Comparison of ENCODE assay signal across 22 cellular contexts in the genomic region with DNA sequence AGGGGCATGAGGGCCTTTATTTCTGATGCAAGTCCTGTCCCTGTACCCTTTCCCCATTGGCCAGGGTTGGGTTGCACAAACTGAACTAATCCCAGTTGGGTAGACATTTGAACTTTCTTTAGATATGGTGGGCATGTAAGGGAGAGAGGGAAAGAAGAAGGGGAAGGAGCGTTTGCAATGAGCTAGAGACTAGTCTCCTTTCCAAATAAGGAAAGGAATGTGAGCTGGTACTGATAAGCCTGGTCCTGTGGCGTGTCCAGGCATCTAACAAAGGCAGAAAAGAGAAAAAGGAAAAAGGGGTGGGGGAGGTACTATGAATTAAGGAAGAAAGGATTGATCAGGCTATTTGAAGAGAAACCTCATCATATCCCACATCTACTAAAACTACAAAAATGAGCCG. TPM values are rescaled to one million over a fixed set of nuclear protein-coding genes. Genes with fewer than 3 reads are reported as not detected.
A peak's percentile ranks its signal among the peaks of the same experiment; 100 is the strongest.
DNase-seq lines count a peak whose midpoint lies in the region; ATAC-seq, FAIRE-seq and TF ChIP-seq lines count a peak whose summit lies in the region.
"Had no signal": no experiment of that assay in that cellular context is flagged by ENCODE, and none has a peak within 500 bp of the region (broad histone marks: within the 10 kb centered on the region; RNA-seq: fewer than 3 reads in every experiment).

No MANE protein-coding gene starts in this region.

- no peak for TF ChIP-seq POLR2A in K562 (conservative IDR thresholded peaks at IDR 0.05)

- no peak overlapping the region for H3K4me3 ChIP-seq in HEK293 (ENCODE audit: low read depth, low read length)
- H3K4me3 ChIP-seq in K562 = no peak overlapping the region
- H3K4me3 ChIP-seq in hepatocyte = no peak overlapping the region
- no peak overlapping the region for H3K4me3 ChIP-seq in CD4-positive, alpha-beta memory T cell (ENCODE audit: low read length in 2 of 2)
- H3K4me3 ChIP-seq: GM12878 had no signal

- ATAC-seq in K562 = peak; percentile 42; the same call in 2 of the 3 replicates
- ATAC-seq in stimulated activated naive CD8-positive, alpha-beta T cell treated with anti-CD3 and anti-CD28 coated beads, Interleukin-15, amount 100 ng/mL, for 72 hours = no peak
- ATAC-seq: GM12878, PC-3 had no signal

- FAIRE-seq in K562 (lab: Jason Lieb, UNC) = peak; percentile 70
- FAIRE-seq: A204.1, GM12878 had no signal

- no peak overlapping the region for H3K4me3 Mint-ChIP-seq in CD14-positive monocyte
- H3K4me3 Mint-ChIP-seq in stimulated activated naive CD8-positive, alpha-beta T cell treated with anti-CD3 and anti-CD28 coated beads, Interleukin-15, amount 100 ng/mL, for 72 hours = no peak overlapping the region
- no peak overlapping the region for H3K4me3 Mint-ChIP-seq in CD4-positive, alpha-beta memory T cell
- H3K4me3 Mint-ChIP-seq: B cell, HFFc6 had no signal

- peaks cover 10 to 26% (median 18%) of the 10 kb centered on the region in 7 donors for H3K9me3 Mint-ChIP-seq in CD14-positive monocyte
- peaks cover 10 to 13% of the 10 kb centered on the region in 2 donors for H3K9me3 Mint-ChIP-seq in stimulated activated naive CD8-positive, alpha-beta T cell treated with anti-CD3 and anti-CD28 coated beads, Interleukin-15, amount 100 ng/mL, for 72 hours
- peaks cover 0 to 27% (median 13%) of the 10 kb centered on the region in 8 donors for H3K9me3 Mint-ChIP-seq in CD4-positive, alpha-beta memory T cell

- H3K9me2 ChIP-seq in hepatocyte (replicated peaks; ENCODE audit: insufficient read depth) = no peaks in the 10 kb centered on the region

- H3K4me1 ChIP-seq in HEK293 (ENCODE audit: control insufficient read depth, insufficient read depth, low read length) (no peaks in the 10 kb centered on the region), K562 (replicated peaks in 1 of 2; ENCODE audit: control insufficient read depth in 2 of 2, insufficient read depth in 2 of 2, low read length in 2 of 2) (peaks cover 4 to 12% of the 10 kb centered on the region in 2 experiments; a peak in 4 of 5 replicates), hepatocyte (ENCODE audit: insufficient read depth) (no peaks in the 10 kb centered on the region)
- H3K4me1 ChIP-seq in CD4-positive, alpha-beta memory T cell (ENCODE audit: insufficient read depth, low read length) = peaks cover 1% of the 10 kb centered on the region

- WGBS in K562 (ENCODE audit: insufficient coverage, low coverage, missing lambda C conversion rate) = 25% methylated on average over 3 of the region's 3 CpGs
- whole genome bisulfite sequencing in hepatocyte (ENCODE audit: low lambda C conversion rate, missing lambda C conversion rate) = 38% methylated on average over 3 of the region's 3 CpGs

- H3K9ac ChIP-seq in K562 (ENCODE audit: insufficient read depth in 1 of 2, low read depth in 2 of 2, low read length in 2 of 2) = no peak overlapping the region
- H3K9ac ChIP-seq: KMS-11 had no signal

- POLR2A ChIA-PET in HEK293 (lab: Yijun Ruan, JAX) (interaction anchor here (0.6 to 0.8 kb wide), 2 partner anchors 10 to 33 kb away, joined by 3 read pairs; no protein-coding TSS in a partner anchor), K562 (lab: Yijun Ruan, JAX) (interaction anchor here (0.7 to 1.0 kb wide), 4 partner anchors 8 to 505 kb away, joined by 3 to 7 read pairs (median 4); no protein-coding TSS in a partner anchor)
- POLR2A ChIA-PET in CD4-positive, alpha-beta memory T cell (lab: Charles Lee; ENCODE audit: partially characterized antibody) = no interaction called here

- no peaks in the 10 kb centered on the region for H3K9me1 ChIP-seq in K562 (ENCODE audit: control insufficient read depth, insufficient read depth, low read length)

- CTCF ChIA-PET in HEK293 (lab: Yijun Ruan, JAX) (interaction anchor here (1.2 to 2.3 kb wide), 3 partner anchors 12 to 90 kb away, joined by 3 to 13 read pairs (median 6); no protein-coding TSS in a partner anchor), K562 (lab: Yijun Ruan, JAX; ENCODE audit: low intra/inter-chr PET ratio) (no interaction called here)
- CTCF ChIA-PET in CD4-positive, alpha-beta memory T cell (lab: Charles Lee; ENCODE audit: partially characterized antibody) = interaction anchor here (1.7 kb wide), 1 partner anchor 12 kb away, joined by 3 read pairs; no protein-coding TSS in a partner anchor

- TF ChIP-seq CTCF in CD14-positive monocyte (IDR thresholded peaks at IDR 0.05) (no peak), HEK293 (tag by site-specific recombination; IDR thresholded peaks at IDR 0.05) (no peak), K562 (IDR thresholded peaks at IDR 0.05 in 2 of 3, conservative IDR thresholded peaks at IDR 0.05 in 1 of 3; ENCODE audit: insufficient read depth in 2 of 3, low read depth in 1 of 3, low read length in 3 of 3) (no peak), hepatocyte (IDR thresholded peaks at IDR 0.05; ENCODE audit: poor library complexity) (no peak)

- DNase-seq in CD14-positive monocyte (ENCODE audit: low spot score) (peak; percentile 16), K562 (ENCODE audit: extremely low read depth in 1 of 4, low spot score in 3 of 4) (no peak), hepatocyte (ENCODE audit: low spot score) (peak; percentile 4), NCI-H2196 (lab: John Stamatoyannopoulos, UW; ENCODE audit: unreplicated experiment) (no peak), AG20443 (ENCODE audit: low spot score) (no peak)
- DNase-seq in stimulated activated naive CD8-positive, alpha-beta T cell treated with anti-CD3 and anti-CD28 coated beads, Interleukin-15, amount 100 ng/mL, for 72 hours = no peak
- no peak for DNase-seq in CD4-positive, alpha-beta memory T cell
- DNase-seq: DMS 273 treated with DMSO at 0.1 percent for 48 hours, DMS79 treated with DMSO at 0.1 percent for 48 hours, H7, HFFc6, NCI-H1105, NCI-H524 treated with DMSO at 0.1 percent for 48 hours, NCI-H82, PC-3, Right ventricle myocardium superior had no signal

- no peak for TF ChIP-seq RAD21 in K562 (CRISPR knock-in tag; conservative IDR thresholded peaks at IDR 0.05 in 1 of 2, IDR thresholded peaks at IDR 0.05 in 1 of 2)

- no peak overlapping the region for H3K27ac ChIP-seq in HEK293 (ENCODE audit: extremely low read depth, low read depth, low read length)
- no peak overlapping the region for H3K27ac ChIP-seq in K562 (ENCODE audit: extremely low read depth, low read depth, low read length)
- peak overlapping the region; percentile 44 for H3K27ac ChIP-seq in hepatocyte
- no peak overlapping the region for H3K27ac ChIP-seq in CD4-positive, alpha-beta memory T cell (ENCODE audit: low read depth, low read length)
- H3K27ac ChIP-seq: HL-60, KMS-11 had no signal

- TF ChIP-seq EP300 in K562 (IDR thresholded peaks at IDR 0.05; ENCODE audit: low read length) = no peak

- no peaks in the 10 kb centered on the region for H3K27me3 ChIP-seq in K562 (ENCODE audit: control insufficient read depth in 2 of 2, insufficient read depth in 2 of 2, low read length in 2 of 2)
- peaks cover 6% of the 10 kb centered on the region for H3K27me3 ChIP-seq in hepatocyte
- H3K27me3 ChIP-seq in CD4-positive, alpha-beta memory T cell (ENCODE audit: insufficient read depth, low read length) = no peaks in the 10 kb centered on the region

- in situ Hi-C loops in K562 (cut with MboI) = no loop called here

- H3K27me3 Mint-ChIP-seq in CD14-positive monocyte (ENCODE audit: low read depth in 3 of 3) = peaks cover 1 to 6% (median 5%) of the 10 kb centered on the region in 3 donors
- H3K27me3 Mint-ChIP-seq in stimulated activated naive CD8-positive, alpha-beta T cell treated with anti-CD3 and anti-CD28 coated beads, Interleukin-15, amount 100 ng/mL, for 72 hours = no peaks in the 10 kb centered on the region
- H3K27me3 Mint-ChIP-seq in CD4-positive, alpha-beta memory T cell = peaks cover under 1 to 1% of the 10 kb centered on the region in 2 donors

- H3K4me1 Mint-ChIP-seq in CD14-positive monocyte = peaks cover 32% of the 10 kb centered on the region
- no peaks in the 10 kb centered on the region for H3K4me1 Mint-ChIP-seq in stimulated activated naive CD8-positive, alpha-beta T cell treated with anti-CD3 and anti-CD28 coated beads, Interleukin-15, amount 100 ng/mL, for 72 hours
- peaks cover 2 to 13% (median 4%) of the 10 kb centered on the region in 4 donors for H3K4me1 Mint-ChIP-seq in CD4-positive, alpha-beta memory T cell

- H3K79me2 ChIP-seq in K562 (ENCODE audit: control insufficient read depth, insufficient read depth, low read length) (no peaks in the 10 kb centered on the region), hepatocyte (no peaks in the 10 kb centered on the region)

- H2AFZ ChIP-seq in K562 (ENCODE audit: low read depth, low read length) = no peak overlapping the region
- no peak overlapping the region for H2AFZ ChIP-seq in hepatocyte

- H4K20me1 ChIP-seq in K562 (replicated peaks; ENCODE audit: control insufficient read depth, insufficient read depth, low read length) = no peaks in the 10 kb centered on the region
- no peaks in the 10 kb centered on the region for H4K20me1 ChIP-seq in hepatocyte (ENCODE audit: insufficient read depth, poor library complexity, severe bottlenecking)

- no peak overlapping the region for H3K27ac Mint-ChIP-seq in CD14-positive monocyte
- H3K27ac Mint-ChIP-seq in stimulated activated naive CD8-positive, alpha-beta T cell treated with anti-CD3 and anti-CD28 coated beads, Interleukin-15, amount 100 ng/mL, for 72 hours = no peak overlapping the region
- H3K27ac Mint-ChIP-seq in CD4-positive, alpha-beta memory T cell = peak overlapping the region in 2 of 7 donors; percentile 57 to 63
- H3K27ac Mint-ChIP-seq: B cell, HFFc6 had no signal

- no TSS peak for BruUV-seq in K562 (replicated peaks; lab: Mats Ljungman, UMichigan)

- intact Hi-C loops in CD14-positive monocyte (cut with micrococcal nuclease) (no loop called here), K562 (cut with micrococcal nuclease) (loop anchor here (10.0 kb wide), 1 partner anchor 223 kb away; a partner anchor contains a TSS)
- intact Hi-C loops in CD4-positive, alpha-beta memory T cell (cut with micrococcal nuclease) = no loop called here

- peaks cover 0 to 4% of the 10 kb centered on the region in 2 donors for H3K36me3 Mint-ChIP-seq in CD14-positive monocyte
- peaks cover 0 to 6% of the 10 kb centered on the region in 2 donors for H3K36me3 Mint-ChIP-seq in CD4-positive, alpha-beta memory T cell

- H3K9me3 ChIP-seq in HEK293 (ENCODE audit: control insufficient read depth, insufficient read depth, low read depth, low read length) (no peaks in the 10 kb centered on the region), K562 (replicated peaks; ENCODE audit: control insufficient read depth, insufficient read depth, low read depth, low read length) (peaks cover 8% of the 10 kb centered on the region), hepatocyte (ENCODE audit: low read depth) (no peaks in the 10 kb centered on the region)
- H3K9me3 ChIP-seq in CD4-positive, alpha-beta memory T cell (ENCODE audit: control insufficient read depth in 1 of 2, low read length in 2 of 2) = no peaks in the 10 kb centered on the region

- H3K4me2 ChIP-seq in K562 (ENCODE audit: insufficient read depth, low read length) = no peak overlapping the region; the same call in 1 of the 2 replicates
- no peak overlapping the region for H3K4me2 ChIP-seq in hepatocyte
- H3K4me2 ChIP-seq: KMS-11 had no signal

- no peaks in the 10 kb centered on the region for H3K36me3 ChIP-seq in HEK293 (ENCODE audit: control insufficient read depth in 2 of 2, insufficient read depth in 1 of 2, low read length in 2 of 2)
- no peaks in the 10 kb centered on the region; the same call in 2 of the 3 replicates for H3K36me3 ChIP-seq in K562 (ENCODE audit: control insufficient read depth, insufficient read depth, low read length)
- H3K36me3 ChIP-seq in hepatocyte (replicated peaks; ENCODE audit: insufficient read depth, low read depth) = no peaks in the 10 kb centered on the region
- H3K36me3 ChIP-seq in CD4-positive, alpha-beta memory T cell (ENCODE audit: insufficient read depth, low read length) = no peaks in the 10 kb centered on the region

RNA-seq across cellular contexts. Expression of a gene that starts 20.3 kb away (rescaled TPM):
- 10 to 100 TPM; 44.1 to 44.8 TPM for polyA plus RNA-seq in CD14-positive monocyte
- 33.8 and 66.2 TPM in 2 replicates for total RNA-seq in K562 (2011; cell fraction: chromatin; rRNA removed; ENCODE audit: low replicate concordance)
- total RNA-seq in K562 (2011; cell fraction: nucleolus; rRNA removed) = 40.5 and 47.9 TPM in 2 replicates
- 22.9 and 24.6 TPM in 2 replicates for total RNA-seq in K562 (2011; cell fraction: nucleoplasm; rRNA removed)
- 10.3 and 12.9 TPM in 2 replicates for total RNA-seq in K562 (2014; rRNA removed)
- total RNA-seq in K562 (2014; rRNA removed; fragmentation: Illumina TruSeq; extraction: Trizol) = 14.4 and 15.7 TPM in 2 replicates
- 12.7 and 13.8 TPM in 2 replicates for total RNA-seq in K562 (2015; rRNA removed; fragmentation: Illumina TruSeq; extraction: Trizol)
- 25.6 and 26.8 TPM in 2 replicates for total RNA-seq in K562 (2021)
- polyA plus RNA-seq in K562 (2011; rRNA removed) = 8.0 and 13.4 TPM in 2 replicates
- 10.5 and 35.5 TPM in 2 replicates for polyA plus RNA-seq in K562 (2011; cell fraction: cytosol; rRNA removed)
- polyA plus RNA-seq in K562 (2011; cell fraction: nucleus; rRNA removed) = 10.7 and 20.1 TPM in 2 replicates
- polyA plus RNA-seq in K562 (2012) = 13.7 and 20.1 TPM in 2 replicates
- polyA plus RNA-seq in K562 (2014; fragmentation: Illumina TruSeq; extraction: Trizol) = 11.4 and 15.5 TPM in 2 replicates
- polyA plus RNA-seq in K562 (2014; fragmentation: Nextera tagmentation; extraction: Ambion mirVana) = 1 to 10 TPM in 1 of 2 experiments, under 1 TPM in 1; 0.25 to 1.8 TPM
- polyA plus RNA-seq in K562 (2014; rRNA removed) = 28.3 and 30.4 TPM in 2 replicates
- 11.2 and 15.9 TPM in 2 replicates for polyA minus RNA-seq in K562 (2011; rRNA and poly(A)+ RNA removed)
- 5.0 and 8.7 TPM in 2 replicates for polyA minus RNA-seq in K562 (2011; cell fraction: cytosol; rRNA and poly(A)+ RNA removed)
- 13.5 and 13.7 TPM in 2 replicates for polyA minus RNA-seq in K562 (2011; cell fraction: nucleus; rRNA and poly(A)+ RNA removed)
- 16.9 and 27.8 TPM in 2 replicates for total RNA-seq in hepatocyte
- 30.8 and 38.3 TPM in 2 replicates for polyA plus RNA-seq in hepatocyte
- 10 to 100 TPM; 41.4 to 42.3 TPM for total RNA-seq in CD4-positive, alpha-beta memory T cell
- 10 to 100 TPM; 36.7 to 48.7 TPM for polyA plus RNA-seq in CD4-positive, alpha-beta memory T cell

RNA-seq across cellular contexts. Expression of a gene that starts 23.0 kb away (rescaled TPM):
- polyA plus RNA-seq in CD14-positive monocyte = 10 to 100 TPM in 1 of 2 donors, 1 to 10 TPM in 1; 8.6 to 11.2 TPM
- 69.8 and 141 TPM in 2 replicates for total RNA-seq in K562 (2011; cell fraction: chromatin; rRNA removed; ENCODE audit: low replicate concordance)
- 54.5 and 61.0 TPM in 2 replicates for total RNA-seq in K562 (2011; cell fraction: nucleolus; rRNA removed)
- 40.5 and 42.0 TPM in 2 replicates for total RNA-seq in K562 (2011; cell fraction: nucleoplasm; rRNA removed)
- total RNA-seq in K562 (2014; rRNA removed) = 26.7 and 31.9 TPM in 2 replicates
- 14.2 and 17.7 TPM in 2 replicates for total RNA-seq in K562 (2014; rRNA removed; fragmentation: Illumina TruSeq; extraction: Trizol)
- 18.4 and 21.2 TPM in 2 replicates for total RNA-seq in K562 (2015; rRNA removed; fragmentation: Illumina TruSeq; extraction: Trizol)
- total RNA-seq in K562 (2021) = 44.7 and 51.6 TPM in 2 replicates
- 9.8 and 13.6 TPM in 2 replicates for polyA plus RNA-seq in K562 (2011; rRNA removed)
- polyA plus RNA-seq in K562 (2011; cell fraction: cytosol; rRNA removed) = 9.8 and 28.7 TPM in 2 replicates
- 37.7 and 77.3 TPM in 2 replicates for polyA plus RNA-seq in K562 (2011; cell fraction: nucleus; rRNA removed)
- 37.1 and 42.6 TPM in 2 replicates for polyA plus RNA-seq in K562 (2012)
- 20.7 and 30.0 TPM in 2 replicates for polyA plus RNA-seq in K562 (2014; fragmentation: Illumina TruSeq; extraction: Trizol)
- 1 to 10 TPM; 2.3 to 2.4 TPM for polyA plus RNA-seq in K562 (2014; fragmentation: Nextera tagmentation; extraction: Ambion mirVana)
- 17.3 and 23.2 TPM in 2 replicates for polyA plus RNA-seq in K562 (2014; rRNA removed)
- polyA minus RNA-seq in K562 (2011; rRNA and poly(A)+ RNA removed) = 11.9 and 13.6 TPM in 2 replicates
- 22.8 and 24.8 TPM in 2 replicates for polyA minus RNA-seq in K562 (2011; cell fraction: cytosol; rRNA and poly(A)+ RNA removed)
- 38.3 and 38.6 TPM in 2 replicates for polyA minus RNA-seq in K562 (2011; cell fraction: nucleus; rRNA and poly(A)+ RNA removed)
- 15.8 and 27.1 TPM in 2 replicates for total RNA-seq in hepatocyte
- polyA plus RNA-seq in hepatocyte = 49.7 and 60.0 TPM in 2 replicates
- total RNA-seq in CD4-positive, alpha-beta memory T cell = 1 to 10 TPM; 5.4 to 7.2 TPM
- polyA plus RNA-seq in CD4-positive, alpha-beta memory T cell = 1 to 10 TPM; 2.1 to 5.6 TPM

Comparison
In these comparisons a context has a peak if more than half of its experiments do, and no peak if none do; other contexts are left out.
1. DNase-seq: peak in CD14-positive monocyte (single experiment) and hepatocyte (single experiment); none in K562 (0 of 4), stimulated activated naive CD8-positive, alpha-beta T cell treated with anti-CD3 and anti-CD28 coated beads, Interleukin-15, amount 100 ng/mL, for 72 hours (0 of 2), NCI-H2196 (single experiment), AG20443 (single experiment) and CD4-positive, alpha-beta memory T cell (0 of 5).